Comparison of ENCODE assay signal across 25 cellular contexts in genomic region chr12:46948936-46949555, GRCh38.
"Had no signal": no experiment of that assay in that cellular context is flagged by ENCODE, and none has a peak within 500 bp of the region (broad histone marks: within the 10 kb centered on the region; RNA-seq: fewer than 3 reads in every experiment).

No MANE protein-coding gene starts in this region.

- DNase-seq: activated B cell treated with CpG ODN at 0.5 μM for 24 hours; activated CD4-positive, alpha-beta T cell treated with anti-CD3 and anti-CD28 coated beads for 36 hours; activated CD4-positive, alpha-beta T cell treated with anti-CD3 and anti-CD28 coated beads, Interleukin-2, amount 50 U/mL, for 4 hours; activated CD8-positive, alpha-beta memory T cell treated with anti-CD3 and anti-CD28 coated beads for 24 hours; activated CD8-positive, alpha-beta memory T cell treated with anti-CD3 and anti-CD28 coated beads, Interleukin-2, amount 50 U/mL, for 4 hours; activated naive CD4-positive, alpha-beta T cell; activated naive CD8-positive, alpha-beta T cell treated with anti-CD3 and anti-CD28 coated beads for 36 hours; activated T-cell treated with anti-CD3 and anti-CD28 coated beads, Interleukin-2, amount 50 U/mL, for 4 hours; central memory CD4-positive, alpha-beta T cell; dermis blood vessel endothelial cell; effector CD8-positive, alpha-beta T cell; gastrocnemius medialis; heart left ventricle; kidney; naive thymus-derived CD8-positive, alpha-beta T cell; ovary; psoas muscle; right cardiac atrium; stimulated activated naive CD8-positive, alpha-beta T cell treated with anti-CD3 and anti-CD28 coated beads, Interleukin-15, amount 100 ng/mL, for 72 hours; T-helper 9 cell had no signal

- H3K27ac ChIP-seq: gastrocnemius medialis, heart left ventricle, ovary, psoas muscle, suprapubic skin, tibial nerve had no signal

- H3K27me3 ChIP-seq: gastrocnemius medialis, heart left ventricle, ovary, suprapubic skin, tibial nerve had no signal

- H3K9me3 ChIP-seq: gastrocnemius medialis, heart left ventricle, ovary, psoas muscle, suprapubic skin, tibial nerve had no signal

- H3K4me3 ChIP-seq: gastrocnemius medialis, heart left ventricle, lung, ovary, psoas muscle, suprapubic skin, tibial nerve had no signal

- ATAC-seq: activated CD4-positive, alpha-beta T cell treated with anti-CD3 and anti-CD28 coated beads for 36 hours; activated T-cell treated with anti-CD3 and anti-CD28 coated beads, Interleukin-2, amount 50 U/mL, for 4 hours; gastrocnemius medialis; heart left ventricle; left lobe of liver; naive thymus-derived CD8-positive, alpha-beta T cell; psoas muscle; right cardiac atrium; stimulated activated effector memory CD8-positive, alpha-beta T cell treated with anti-CD3 and anti-CD28 coated beads, Interleukin-12 subunit alpha, Interleukin-12 subunit beta, amount 100 ng/mL, for 72 hours; stimulated activated naive CD8-positive, alpha-beta T cell treated with anti-CD3 and anti-CD28 coated beads, Interleukin-15, amount 100 ng/mL, for 72 hours had no signal

- H3K4me1 ChIP-seq: heart left ventricle, suprapubic skin, tibial nerve had no signal

- H3K36me3 ChIP-seq: gastrocnemius medialis, heart left ventricle, ovary, suprapubic skin, tibial nerve had no signal
